In genomic region chr2:39568561-39569006, GRCh38 we compare ENCODE assay signal across 11 cellular contexts.
A peak's percentile ranks its signal among the peaks of the same experiment; 100 is the strongest.
DNase-seq lines count a peak whose midpoint lies in the region; ATAC-seq and TF ChIP-seq lines count a peak whose summit lies in the region.
"Had no signal": no experiment of that assay in that cellular context is flagged by ENCODE, and none has a peak within 500 bp of the region (broad histone marks: within the 10 kb centered on the region; RNA-seq: fewer than 3 reads in every experiment).

No MANE protein-coding gene starts in this region.

- H3K27ac ChIP-seq in A673 (ENCODE audit: low read depth, low read length, poor library complexity, severe bottlenecking) (peak overlapping the region; percentile 52), right lobe of liver (no peak overlapping the region)

- TF ChIP-seq CTCF in A673 (conservative IDR thresholded peaks at IDR 0.05; ENCODE audit: low read depth, low read length) (no peak), choroid plexus epithelial cell (conservative IDR thresholded peaks at IDR 0.05; ENCODE audit: low read depth, low read length) (no peak), right lobe of liver (IDR thresholded peaks at IDR 0.05) (no peak)

- POLR2A ChIA-PET in A673 (lab: Charles Lee; ENCODE audit: low non-redundant PET): no interaction called here

- TF ChIP-seq POLR2A in right lobe of liver (IDR thresholded peaks at IDR 0.05): no peak

- CTCF ChIA-PET in A673 (lab: Charles Lee): no interaction called here

- DNase-seq in A673 (ENCODE audit: low spot score) (peak; percentile 90), choroid plexus epithelial cell (ENCODE audit: low read depth) (peak; percentile 87), right lobe of liver (no peak), COLO668 (lab: John Stamatoyannopoulos, UW; ENCODE audit: unreplicated experiment) (no peak)
- no peak for DNase-seq in activated CD4-positive, alpha-beta T cell treated with anti-CD3 and anti-CD28 coated beads for 48 hours
- DNase-seq: C1 segment of cervical spinal cord, hippocampal formation, MG63 had no signal

- intact Hi-C loops in A673 (cut with micrococcal nuclease; ENCODE audit: unreplicated experiment): no loop called here
- intact Hi-C loops in right lobe of liver (cut with DNase I): no loop called here

- H3K4me1 ChIP-seq in A673 (ENCODE audit: insufficient read depth, low read length, poor library complexity, severe bottlenecking): peaks cover 49% of the 10 kb centered on the region
- peaks cover 0 to 11% (median 0%) of the 10 kb centered on the region in 4 donors for H3K4me1 ChIP-seq in right lobe of liver

- H3K4me3 ChIP-seq in A673 (ENCODE audit: low read depth, low read length, poor library complexity, severe bottlenecking) (no peak overlapping the region), choroid plexus epithelial cell (ENCODE audit: low read depth, low read length) (no peak overlapping the region), right lobe of liver (no peak overlapping the region)
- H3K4me3 ChIP-seq: MG63 had no signal

- BruUV-seq in A673 (replicated peaks; lab: Mats Ljungman, UMichigan): no TSS peak

- H3K27me3 ChIP-seq in A673 (replicated peaks; ENCODE audit: insufficient read depth, low read depth, low read length, poor library complexity): no peaks in the 10 kb centered on the region
- H3K27me3 ChIP-seq in right lobe of liver: no peaks in the 10 kb centered on the region
- H3K27me3 ChIP-seq: MG63 had no signal

- H3K36me3 ChIP-seq in A673 (ENCODE audit: insufficient read depth, low read length, poor library complexity, severe bottlenecking) (no peaks in the 10 kb centered on the region), right lobe of liver (no peaks in the 10 kb centered on the region)
- H3K36me3 ChIP-seq: MG63 had no signal

- TF ChIP-seq RAD21 in Ishikawa (IDR thresholded peaks at IDR 0.05; ENCODE audit: low read depth): peak; percentile 7; the same call in 1 of the 2 replicates

- peaks cover 11% of the 10 kb centered on the region for H3K9me3 ChIP-seq in A673 (ENCODE audit: low read depth, low read length, poor library complexity, severe bottlenecking)
- H3K9me3 ChIP-seq in right lobe of liver: no peaks in the 10 kb centered on the region

- peak; percentile 69; the same call in 1 of the 2 replicates for TF ChIP-seq EP300 in Ishikawa (IDR thresholded peaks at IDR 0.05; ENCODE audit: borderline replicate concordance)

- 58% methylated on average over 3 of the region's 3 CpGs for WGBS in right lobe of liver (ENCODE audit: insufficient coverage, low coverage, low lambda C conversion rate, missing lambda C conversion rate)

- ATAC-seq in right lobe of liver: peak; percentile 18 to 65 (median 37)
- ATAC-seq in GM21360 (IDR thresholded peaks at IDR 0.05; ENCODE audit: unreplicated experiment): no peak
- no peak for ATAC-seq in HG03571 (IDR thresholded peaks at IDR 0.05; ENCODE audit: unreplicated experiment)

TF ChIP-seq in Ishikawa, 13 proteins besides CTCF, POLR2A, EP300 and RAD21:
- TF ChIP-seq YY1 (IDR thresholded peaks at IDR 0.05; ENCODE audit: low read depth) (peak; percentile 51; the same call in 1 of the 2 replicates), EGR1 (IDR thresholded peaks at IDR 0.05) (no peak), FOXM1 (IDR thresholded peaks at IDR 0.05; ENCODE audit: borderline replicate concordance, low read depth) (peak; percentile 68), CREB1 (IDR thresholded peaks at IDR 0.05; ENCODE audit: low read depth) (no peak), NFIC (IDR thresholded peaks at IDR 0.05) (peak; percentile 30; the same call in 1 of the 2 replicates), TCF12 (IDR thresholded peaks at IDR 0.05; ENCODE audit: low read depth) (peak; percentile 78), TEAD4 (IDR thresholded peaks at IDR 0.05) (peak; percentile 85)

Comparison
In these comparisons a context has a peak if more than half of its experiments do, and no peak if none do; other contexts are left out.
1. DNase-seq: peak in A673 (single experiment) and choroid plexus epithelial cell (single experiment); none in right lobe of liver (0 of 3), COLO668 (single experiment) and activated CD4-positive, alpha-beta T cell treated with anti-CD3 and anti-CD28 coated beads for 48 hours (single experiment).
2. ATAC-seq: peak in right lobe of liver (4 of 4); none in GM21360 (single experiment) and HG03571 (single experiment).